ENCODE assay signal across 10 cellular contexts in genomic region chr11:65383778-65384177, GRCh38. TPM values are rescaled to one million over a fixed set of nuclear protein-coding genes. Genes with fewer than 3 reads are reported as not detected.
A peak's percentile ranks its signal among the peaks of the same experiment; 100 is the strongest.
DNase-seq lines count a peak whose midpoint lies in the region; ATAC-seq and TF ChIP-seq lines count a peak whose summit lies in the region.
"Had no signal": no experiment of that assay in that cellular context is flagged by ENCODE, and none has a peak within 500 bp of the region (broad histone marks: within the 10 kb centered on the region; RNA-seq: fewer than 3 reads in every experiment).

No MANE protein-coding gene starts in this region.

- H3K9me3 ChIP-seq in CD8-positive, alpha-beta T cell (ENCODE audit: low read length): no peaks in the 10 kb centered on the region
- H3K9me3 ChIP-seq in Peyer's patch (no peaks in the 10 kb centered on the region), prostate gland (no peaks in the 10 kb centered on the region)
- H3K9me3 ChIP-seq: MG63 had no signal

- CTCF ChIA-PET in CD8-positive, alpha-beta T cell (lab: Charles Lee): interaction anchor here (0.6 to 1.9 kb wide), 4 partner anchors 31 to 127 kb away, joined by 3 to 7 read pairs (median 4); partner anchors contain the start of gene MALAT1

- no peaks in the 10 kb centered on the region for H3K27me3 ChIP-seq in CD8-positive, alpha-beta T cell (ENCODE audit: insufficient read depth, low read length)
- no peaks in the 10 kb centered on the region for H3K27me3 ChIP-seq in Peyer's patch
- H3K27me3 ChIP-seq in prostate gland (replicated peaks; ENCODE audit: insufficient read depth): no peaks in the 10 kb centered on the region
- H3K27me3 ChIP-seq: MG63 had no signal

- DNase-seq in CD8-positive, alpha-beta T cell: no peak
- DNase-seq in Peyer's patch (no peak), epithelial cell of prostate (ENCODE audit: low read depth, low spot score) (no peak), prostate gland (ENCODE audit: low spot score) (no peak), cortex of kidney (lab: John Stamatoyannopoulos, UW) (no peak)
- DNase-seq: H7 had no signal

- TF ChIP-seq CTCF in CD8-positive, alpha-beta T cell (IDR thresholded peaks at IDR 0.05): no peak
- no peak for TF ChIP-seq CTCF in Peyer's patch (IDR thresholded peaks at IDR 0.05)
- no peak for TF ChIP-seq CTCF in prostate gland (IDR thresholded peaks at IDR 0.05)

- POLR2A ChIA-PET in CD8-positive, alpha-beta T cell (lab: Charles Lee): interaction anchor here (0.8 to 15.1 kb wide), 3 partner anchors 32 to 120 kb away, joined by 3 to 235 read pairs (median 12); partner anchors contain the start of gene MALAT1

- peaks cover 10% of the 10 kb centered on the region for H3K36me3 Mint-ChIP-seq in CD8-positive, alpha-beta T cell

- peak overlapping the region; percentile 52 for H3K27ac ChIP-seq in CD8-positive, alpha-beta T cell (ENCODE audit: low read depth, low read length)
- H3K27ac ChIP-seq in Peyer's patch (peak overlapping the region; percentile 97 to 99 (median 98)), epithelial cell of prostate (peak overlapping the region; percentile 99), prostate gland (peak overlapping the region; percentile 95 to 98)

- H3K4me1 ChIP-seq in CD8-positive, alpha-beta T cell (ENCODE audit: insufficient read depth, low read length): peaks cover 68% of the 10 kb centered on the region
- H3K4me1 ChIP-seq in Peyer's patch (peaks cover 13 to 82% (median 29%) of the 10 kb centered on the region in 4 donors), prostate gland (replicated peaks) (peaks cover 9% of the 10 kb centered on the region)

- H3K27me3 Mint-ChIP-seq in CD8-positive, alpha-beta T cell (ENCODE audit: low read depth): no peaks in the 10 kb centered on the region

- WGBS in prostate gland: 77% methylated on average over 6 of the region's 6 CpGs

- peaks cover 51% of the 10 kb centered on the region for H3K4me1 Mint-ChIP-seq in CD8-positive, alpha-beta T cell (ENCODE audit: low read depth)

- ATAC-seq in CD8-positive, alpha-beta T cell: no peak
- no peak for ATAC-seq in HG03139 (IDR thresholded peaks at IDR 0.05; ENCODE audit: unreplicated experiment)
- no peak for ATAC-seq in GM19397 (IDR thresholded peaks at IDR 0.05; ENCODE audit: unreplicated experiment)
- ATAC-seq in HG02610 (IDR thresholded peaks at IDR 0.05; ENCODE audit: unreplicated experiment): no peak

- H3K9me3 Mint-ChIP-seq in CD8-positive, alpha-beta T cell: no peaks in the 10 kb centered on the region

- H3K4me3 ChIP-seq in CD8-positive, alpha-beta T cell (ENCODE audit: low read depth, low read length): no peak overlapping the region
- H3K4me3 ChIP-seq in Peyer's patch (no peak overlapping the region), prostate gland (no peak overlapping the region)

- H3K36me3 ChIP-seq in CD8-positive, alpha-beta T cell (ENCODE audit: insufficient read depth, low read length): no peaks in the 10 kb centered on the region
- no peaks in the 10 kb centered on the region for H3K36me3 ChIP-seq in Peyer's patch
- no peaks in the 10 kb centered on the region for H3K36me3 ChIP-seq in prostate gland

- no peak for TF ChIP-seq POLR2A in Peyer's patch (IDR thresholded peaks at IDR 0.05)
- TF ChIP-seq POLR2A in prostate gland (IDR thresholded peaks at IDR 0.05): no peak

- intact Hi-C loops in CD8-positive, alpha-beta T cell (cut with DNase I, micrococcal nuclease): loop anchor here (2.0 to 5.0 kb wide), 3 partner anchors 17 to 189 kb away; partner anchors contain the start of genes FAM89B (in 2 of the 2), ZNRD2 (in 2 of the 2) and TIGD3 (in 1 of the 2)
- intact Hi-C loops in prostate gland (cut with DNase I): loop anchor here (2.0 kb wide), 1 partner anchor 31 kb away; no protein-coding TSS in a partner anchor

- peak overlapping the region; percentile 46 for H3K4me3 Mint-ChIP-seq in CD8-positive, alpha-beta T cell

- H3K27ac Mint-ChIP-seq in CD8-positive, alpha-beta T cell: peak overlapping the region; percentile 99

RNA-seq across cellular contexts. Expression of gene SLC25A45, which starts 1.3 kb away (rescaled TPM):
- 10 to 100 TPM; 27.8 to 29.6 TPM for total RNA-seq in CD8-positive, alpha-beta T cell
- total RNA-seq in Peyer's patch (10 to 100 TPM; 23.3 to 50.6 (median 40.2) TPM), prostate gland (10 to 100 TPM; 11.7 to 13.3 TPM)

RNA-seq across cellular contexts. Expression of gene FRMD8, which starts 2.7 kb away (rescaled TPM):
- 10 to 100 TPM; 18.4 to 20.8 TPM for total RNA-seq in CD8-positive, alpha-beta T cell
- 100 to 1,000 TPM in 2 of 4 donors, 10 to 100 TPM in 2; 51.2 to 115 (median 102) TPM for total RNA-seq in Peyer's patch
- 100 to 1,000 TPM in 1 of 2 donors, 10 to 100 TPM in 1; 36.1 to 106 TPM for total RNA-seq in prostate gland

RNA-seq across cellular contexts. Expression of gene TIGD3, which starts 29.2 kb away (rescaled TPM):
- under 1 TPM; 0.35 to 0.75 TPM for total RNA-seq in CD8-positive, alpha-beta T cell
- total RNA-seq in Peyer's patch: 10 to 100 TPM in 1 of 4 donors, 1 to 10 TPM in 3; 3.3 to 11.7 (median 7.7) TPM
- 1 to 10 TPM in 1 of 2 donors, under 1 TPM in 1; 0.27 to 4.7 TPM for total RNA-seq in prostate gland

RNA-seq across cellular contexts. Expression of gene NEAT1, which starts 38.8 kb away (rescaled TPM):
- 100 to 1,000 TPM; 198 to 201 TPM for total RNA-seq in CD8-positive, alpha-beta T cell
- total RNA-seq in Peyer's patch: 1,000 to 10,000 TPM in 2 of 4 donors, 100 to 1,000 TPM in 2; 705 to 1,411 (median 1,064) TPM
- total RNA-seq in prostate gland: 1,000 to 10,000 TPM in 1 of 2 donors, 100 to 1,000 TPM in 1; 110 to 1,326 TPM

RNA-seq across cellular contexts. Expression of gene DPF2, which starts 50.1 kb away (rescaled TPM):
- 10 to 100 TPM; 71.4 to 71.5 TPM for total RNA-seq in CD8-positive, alpha-beta T cell
- total RNA-seq in Peyer's patch: 10 to 100 TPM; 25.0 to 47.0 (median 39.5) TPM
- total RNA-seq in prostate gland: 10 to 100 TPM; 39.3 to 74.1 TPM
